In the genomic region with DNA sequence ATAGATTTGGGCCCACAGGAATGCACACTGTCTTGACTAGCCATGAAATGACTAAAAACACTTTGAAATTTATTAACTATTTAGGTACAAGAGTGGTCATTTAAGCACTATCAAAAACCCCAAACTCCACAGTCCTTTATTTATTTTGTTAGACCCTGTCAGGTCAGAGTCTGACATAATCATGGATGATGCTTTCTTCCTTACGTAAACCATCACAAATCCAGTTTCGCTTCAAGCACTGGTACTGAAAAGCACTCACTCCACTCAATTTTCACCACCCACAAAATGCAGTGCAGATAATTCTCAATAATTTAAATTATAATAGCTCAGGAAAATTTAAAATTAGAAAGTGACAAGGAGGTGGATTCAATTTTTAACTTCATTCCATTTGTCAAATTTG, we compare ENCODE assay signal across 20 cellular contexts. TPM values are rescaled to one million over a fixed set of nuclear protein-coding genes. Genes with fewer than 3 reads are reported as not detected.
DNase-seq lines count a peak whose midpoint lies in the region; ATAC-seq, FAIRE-seq and TF ChIP-seq lines count a peak whose summit lies in the region.
"Had no signal": no experiment of that assay in that cellular context is flagged by ENCODE, and none has a peak within 500 bp of the region (broad histone marks: within the 10 kb centered on the region; RNA-seq: fewer than 3 reads in every experiment).

No MANE protein-coding gene starts in this region.

- H3K9ac ChIP-seq in Loucy (ENCODE audit: low read depth, low read length, poor library complexity, severe bottlenecking) (peak overlapping the region; percentile 27), neural progenitor cell (peak overlapping the region; percentile 37)
- H3K9ac ChIP-seq: GM23248 had no signal

- no peaks in the 10 kb centered on the region for H3K9me2 ChIP-seq in Loucy (replicated peaks; ENCODE audit: low read depth, low read length)

- H4K20me1 ChIP-seq in Loucy (ENCODE audit: insufficient read depth, low read length, poor library complexity, severe bottlenecking) (peaks cover 13% of the 10 kb centered on the region), neural progenitor cell (ENCODE audit: low read depth) (peaks cover 56% of the 10 kb centered on the region)

- TF ChIP-seq CTCF in Loucy (conservative IDR thresholded peaks at IDR 0.05; ENCODE audit: low read length) (no peak), glutamatergic neuron (IDR thresholded peaks at IDR 0.05; ENCODE audit: partially characterized antibody, unreplicated experiment) (no peak), neural progenitor cell (IDR thresholded peaks at IDR 0.05) (no peak), HFFc6 (IDR thresholded peaks at IDR 0.05) (no peak)

- H3K4me2 ChIP-seq in Loucy (ENCODE audit: low read depth, low read length, poor library complexity, severe bottlenecking) (no peak overlapping the region), neural progenitor cell (no peak overlapping the region)
- H3K4me2 ChIP-seq: A549 had no signal

- H3K4me1 ChIP-seq in Loucy (ENCODE audit: insufficient read depth, low read length, poor library complexity, severe bottlenecking) (peaks cover 42% of the 10 kb centered on the region), neural progenitor cell (peaks cover 3% of the 10 kb centered on the region)

- ATAC-seq in activated T-helper 17 cell treated with anti-CD3 and anti-CD28 coated beads, Interleukin-2, amount 50 U/mL, for 72 hours (replicated peaks): no peak
- ATAC-seq: A549 had no signal

- H2AFZ ChIP-seq in Loucy (ENCODE audit: low read length): no peak overlapping the region
- H2AFZ ChIP-seq in neural progenitor cell (replicated peaks): no peak overlapping the region
- H2AFZ ChIP-seq: GM23248 had no signal

- peak; percentile 18 for FAIRE-seq in GM19239 (lab: Jason Lieb, UNC)
- FAIRE-seq: A549, D721Med, G401.6, GM12891 had no signal

- H3K9me3 Mint-ChIP-seq in glutamatergic neuron (ENCODE audit: unreplicated experiment) (peaks cover 2% of the 10 kb centered on the region), neural progenitor cell (peaks cover 8% of the 10 kb centered on the region), HFFc6 (no peaks in the 10 kb centered on the region)
- H3K9me3 Mint-ChIP-seq in activated T-helper 17 cell treated with anti-CD3 and anti-CD28 coated beads, Interleukin-2, amount 50 U/mL, for 72 hours: no peaks in the 10 kb centered on the region
- H3K9me3 Mint-ChIP-seq: CD4-positive, alpha-beta T cell; IgD-negative memory B cell had no signal

- H3F3A ChIP-seq in Loucy (ENCODE audit: low read depth) (peaks cover 4% of the 10 kb centered on the region; the same call in 1 of the 2 replicates), neural progenitor cell (ENCODE audit: low read depth) (no peaks in the 10 kb centered on the region)

- H3K27ac ChIP-seq in neural progenitor cell: no peak overlapping the region
- H3K27ac ChIP-seq: 22Rv1, A549, C4-2B, GM23248 had no signal

- H3K4me3 ChIP-seq in Loucy (ENCODE audit: low read length, poor library complexity, severe bottlenecking) (no peak overlapping the region), neural progenitor cell (no peak overlapping the region)
- H3K4me3 ChIP-seq: A549, GM23248, HAP-1 had no signal

- peak overlapping the region; percentile 67 for H3K27ac Mint-ChIP-seq in glutamatergic neuron (ENCODE audit: unreplicated experiment)
- H3K27ac Mint-ChIP-seq in neural progenitor cell: no peak overlapping the region
- H3K27ac Mint-ChIP-seq in HFFc6: no peak overlapping the region
- H3K27ac Mint-ChIP-seq in activated T-helper 17 cell treated with anti-CD3 and anti-CD28 coated beads, Interleukin-2, amount 50 U/mL, for 72 hours: no peak overlapping the region
- H3K27ac Mint-ChIP-seq: CD4-positive, alpha-beta T cell had no signal

- no peaks in the 10 kb centered on the region for H3K9me3 ChIP-seq in Loucy (ENCODE audit: insufficient read depth, low read depth, low read length)
- no peaks in the 10 kb centered on the region for H3K9me3 ChIP-seq in neural progenitor cell (ENCODE audit: low read depth)
- H3K9me3 ChIP-seq: A549, HAP-1 had no signal

- DNase-seq in GM19239 (ENCODE audit: insufficient read length, low spot score) (no peak), glutamatergic neuron (no peak), neural progenitor cell (ENCODE audit: low spot score) (no peak), HFFc6 (no peak), HuH-7.5 (ENCODE audit: low spot score) (no peak), inferior parietal cortex (ENCODE audit: extremely low spot score) (no peak)
- DNase-seq: AML-193; Caco-2; CD4-positive, alpha-beta T cell; GM23248 had no signal

- H3K36me3 ChIP-seq in Loucy (ENCODE audit: insufficient read depth, low read length) (peaks cover 5% of the 10 kb centered on the region; the same call in 1 of the 2 replicates), neural progenitor cell (no peaks in the 10 kb centered on the region)

- H3K4me3 Mint-ChIP-seq in glutamatergic neuron (ENCODE audit: unreplicated experiment): no peak overlapping the region
- H3K4me3 Mint-ChIP-seq in neural progenitor cell: no peak overlapping the region
- no peak overlapping the region for H3K4me3 Mint-ChIP-seq in HFFc6
- no peak overlapping the region for H3K4me3 Mint-ChIP-seq in activated T-helper 17 cell treated with anti-CD3 and anti-CD28 coated beads, Interleukin-2, amount 50 U/mL, for 72 hours
- H3K4me3 Mint-ChIP-seq: CD4-positive, alpha-beta T cell had no signal

- H3K79me2 ChIP-seq in Loucy (ENCODE audit: insufficient read depth, low read length) (peaks cover 91% of the 10 kb centered on the region), neural progenitor cell (ENCODE audit: low read depth) (peaks cover 94% of the 10 kb centered on the region)

- H3K27me3 Mint-ChIP-seq in glutamatergic neuron (ENCODE audit: unreplicated experiment): peaks cover 4% of the 10 kb centered on the region
- H3K27me3 Mint-ChIP-seq in neural progenitor cell (ENCODE audit: insufficient read depth, low read depth): no peaks in the 10 kb centered on the region
- no peaks in the 10 kb centered on the region for H3K27me3 Mint-ChIP-seq in HFFc6 (ENCODE audit: insufficient read depth)
- no peaks in the 10 kb centered on the region for H3K27me3 Mint-ChIP-seq in activated T-helper 17 cell treated with anti-CD3 and anti-CD28 coated beads, Interleukin-2, amount 50 U/mL, for 72 hours
- H3K27me3 Mint-ChIP-seq: CD4-positive, alpha-beta T cell; IgD-negative memory B cell had no signal

- peaks cover 19% of the 10 kb centered on the region for H3K4me1 Mint-ChIP-seq in glutamatergic neuron (ENCODE audit: low read depth, unreplicated experiment)
- peaks cover 2% of the 10 kb centered on the region for H3K4me1 Mint-ChIP-seq in neural progenitor cell
- peaks cover 41% of the 10 kb centered on the region for H3K4me1 Mint-ChIP-seq in HFFc6 (ENCODE audit: low read depth)
- H3K4me1 Mint-ChIP-seq in activated T-helper 17 cell treated with anti-CD3 and anti-CD28 coated beads, Interleukin-2, amount 50 U/mL, for 72 hours: peaks cover 14% of the 10 kb centered on the region

- H3K36me3 Mint-ChIP-seq in glutamatergic neuron (ENCODE audit: unreplicated experiment) (peaks cover 14% of the 10 kb centered on the region), neural progenitor cell (peaks cover 13% of the 10 kb centered on the region), HFFc6 (ENCODE audit: low read depth) (peaks cover 5% of the 10 kb centered on the region)
- peaks cover 11% of the 10 kb centered on the region for H3K36me3 Mint-ChIP-seq in activated T-helper 17 cell treated with anti-CD3 and anti-CD28 coated beads, Interleukin-2, amount 50 U/mL, for 72 hours (ENCODE audit: low read depth)

- H3K27me3 ChIP-seq in Loucy (ENCODE audit: insufficient read depth, low read length, poor library complexity, severe bottlenecking) (no peaks in the 10 kb centered on the region), neural progenitor cell (no peaks in the 10 kb centered on the region)

RNA-seq across cellular contexts. Expression of gene PPP2R5E, which starts 25.8 kb away (rescaled TPM):
- total RNA-seq in glutamatergic neuron (ENCODE audit: unreplicated experiment) (67.7 TPM), neural progenitor cell (ENCODE audit: low replicate concordance) (42.6 and 72.0 TPM in 2 replicates)
- 10 to 100 TPM; 50.1 to 56.8 (median 54.3) TPM for total RNA-seq in HFFc6 (2021; fragmentation: NEBNext Ultra II Directional; extraction: Animal tissue kit (Norgen Biotek cat#: 25700))
- 10 to 100 TPM; 27.0 to 43.4 TPM for total RNA-seq in activated T-helper 17 cell treated with anti-CD3 and anti-CD28 coated beads, Interleukin-2, amount 50 U/mL, for 72 hours
